In genomic region chr18:13265901-13266207, GRCh38 we compare ENCODE assay signal across 14 cellular contexts. TPM values are rescaled to one million over a fixed set of nuclear protein-coding genes. Genes with fewer than 3 reads are reported as not detected.
DNase-seq lines count a peak whose midpoint lies in the region; ATAC-seq and TF ChIP-seq lines count a peak whose summit lies in the region.
"Had no signal": no experiment of that assay in that cellular context is flagged by ENCODE, and none has a peak within 500 bp of the region (broad histone marks: within the 10 kb centered on the region; RNA-seq: fewer than 3 reads in every experiment).

No MANE protein-coding gene starts in this region.

- H4K8ac ChIP-seq in trophoblast cell (ENCODE audit: low read depth, low read length), result no peak overlapping the region

- peak overlapping the region; percentile 90 for H3K27ac Mint-ChIP-seq in activated CD4-positive, alpha-beta T cell treated with anti-CD3 and anti-CD28 coated beads, Interleukin-2, amount 10 ng/mL, durations not matched to agents 24 days and 14 days
- H3K27ac Mint-ChIP-seq in T-helper 2 cell treated with Interferon-gamma antibody and Interleukin-4, amounts not matched to agents 5 μg/mL and 100 μg/mL, for 36 hours, result peak overlapping the region; percentile 75

- no peaks in the 10 kb centered on the region for H3K79me1 ChIP-seq in trophoblast cell (ENCODE audit: low read length)

- H3K9ac ChIP-seq in smooth muscle cell (ENCODE audit: low read depth) (no peak overlapping the region), trophoblast cell (ENCODE audit: low read length) (no peak overlapping the region)

- no peak overlapping the region for H2BK120ac ChIP-seq in trophoblast cell (ENCODE audit: insufficient read depth, low read length, poor library complexity)

- no peak overlapping the region for H2AK5ac ChIP-seq in trophoblast cell (ENCODE audit: low read length)

- peak overlapping the region; percentile 76 for H3K4me3 Mint-ChIP-seq in activated CD4-positive, alpha-beta T cell treated with anti-CD3 and anti-CD28 coated beads, Interleukin-2, amount 10 ng/mL, durations not matched to agents 24 days and 14 days
- peak overlapping the region; percentile 65 for H3K4me3 Mint-ChIP-seq in T-helper 2 cell treated with Interferon-gamma antibody and Interleukin-4, amounts not matched to agents 5 μg/mL and 100 μg/mL, for 36 hours

- 63% methylated on average over 9 of the region's 9 CpGs for WGBS in smooth muscle cell (ENCODE audit: low lambda C conversion rate)
- no CpG with 5 or more reads among the region's 9 CpGs for WGBS in trophoblast cell (ENCODE audit: extremely low coverage, insufficient coverage, insufficient read length)

- H3K4me1 Mint-ChIP-seq in activated CD4-positive, alpha-beta T cell treated with anti-CD3 and anti-CD28 coated beads, Interleukin-2, amount 10 ng/mL, durations not matched to agents 24 days and 14 days, result peaks cover 64% of the 10 kb centered on the region
- peaks cover 59% of the 10 kb centered on the region for H3K4me1 Mint-ChIP-seq in T-helper 2 cell treated with Interferon-gamma antibody and Interleukin-4, amounts not matched to agents 5 μg/mL and 100 μg/mL, for 36 hours (ENCODE audit: low read depth)

- no peak overlapping the region for H3K4ac ChIP-seq in trophoblast cell (ENCODE audit: low read depth, low read length)

- no peak overlapping the region for H3K14ac ChIP-seq in trophoblast cell (ENCODE audit: low read length)

- ATAC-seq in HG03439 (IDR thresholded peaks at IDR 0.05; ENCODE audit: unreplicated experiment), result no peak
- no peak for ATAC-seq in GM21717 (IDR thresholded peaks at IDR 0.05; ENCODE audit: unreplicated experiment)
- ATAC-seq: A549 had no signal

- peaks cover 28% of the 10 kb centered on the region for H3F3A ChIP-seq in smooth muscle cell (ENCODE audit: low read depth)

- no peak overlapping the region for H4K91ac ChIP-seq in trophoblast cell (ENCODE audit: low read depth, low read length)

- H3K27ac ChIP-seq in effector memory CD4-positive, alpha-beta T cell (ENCODE audit: insufficient read depth, low read length, poor library complexity, severe bottlenecking), result peak overlapping the region; percentile 64
- H3K27ac ChIP-seq in smooth muscle cell (ENCODE audit: low read depth), result peak overlapping the region; percentile 96
- H3K27ac ChIP-seq in trophoblast cell (ENCODE audit: low read depth, low read length), result no peak overlapping the region
- H3K27ac ChIP-seq: A549, epithelial cell of prostate, PC-9 had no signal

- no peak overlapping the region for H2BK5ac ChIP-seq in trophoblast cell (ENCODE audit: low read depth, low read length, poor library complexity)

- H3K4me2 ChIP-seq in smooth muscle cell, result peak overlapping the region; percentile 33
- H3K4me2 ChIP-seq in trophoblast cell (ENCODE audit: low read length), result no peak overlapping the region
- H3K4me2 ChIP-seq: A549, PC-9 had no signal

- H3K36me3 Mint-ChIP-seq in activated CD4-positive, alpha-beta T cell treated with anti-CD3 and anti-CD28 coated beads, Interleukin-2, amount 10 ng/mL, durations not matched to agents 24 days and 14 days (ENCODE audit: low read depth), result peaks cover 2% of the 10 kb centered on the region
- no peaks in the 10 kb centered on the region for H3K36me3 Mint-ChIP-seq in T-helper 2 cell treated with Interferon-gamma antibody and Interleukin-4, amounts not matched to agents 5 μg/mL and 100 μg/mL, for 36 hours (ENCODE audit: low read depth)

- H3K9me3 Mint-ChIP-seq in activated CD4-positive, alpha-beta T cell treated with anti-CD3 and anti-CD28 coated beads, Interleukin-2, amount 10 ng/mL, durations not matched to agents 24 days and 14 days, result no peaks in the 10 kb centered on the region
- no peaks in the 10 kb centered on the region for H3K9me3 Mint-ChIP-seq in T-helper 2 cell treated with Interferon-gamma antibody and Interleukin-4, amounts not matched to agents 5 μg/mL and 100 μg/mL, for 36 hours

- H4K20me1 ChIP-seq in smooth muscle cell (ENCODE audit: low read depth), result peaks cover 70% of the 10 kb centered on the region

- peak overlapping the region; percentile 57 for H3K4me3 ChIP-seq in effector memory CD4-positive, alpha-beta T cell (ENCODE audit: insufficient read depth, low read depth, low read length, poor library complexity, severe bottlenecking)
- H3K4me3 ChIP-seq in smooth muscle cell, result no peak overlapping the region
- no peak overlapping the region for H3K4me3 ChIP-seq in trophoblast cell (ENCODE audit: low read depth, low read length)
- H3K4me3 ChIP-seq: A549, PC-9 had no signal

- H2AFZ ChIP-seq in smooth muscle cell (ENCODE audit: low read depth), result no peak overlapping the region
- no peak overlapping the region for H2AFZ ChIP-seq in trophoblast cell (ENCODE audit: insufficient read depth, low read length, poor library complexity)
- H2AFZ ChIP-seq: PC-9 had no signal

- no peaks in the 10 kb centered on the region for H3K9me3 ChIP-seq in effector memory CD4-positive, alpha-beta T cell (ENCODE audit: control insufficient read depth, low read length)
- H3K9me3 ChIP-seq in smooth muscle cell (replicated peaks; ENCODE audit: low read depth) (no peaks in the 10 kb centered on the region), trophoblast cell (ENCODE audit: insufficient read depth, low read depth, low read length) (no peaks in the 10 kb centered on the region)
- H3K9me3 ChIP-seq: A549 had no signal

- DNase-seq in activated CD4-positive, alpha-beta T cell treated with anti-CD3 and anti-CD28 coated beads, Interleukin-2, amount 10 ng/mL, durations not matched to agents 24 days and 14 days, result no peak
- no peak for DNase-seq in activated CD4-positive, alpha-beta T cell treated with anti-CD3 and anti-CD28 coated beads, Interleukin-2, amount 50 U/mL, for 1 hour
- no peak for DNase-seq in T-helper 2 cell treated with Interferon-gamma antibody and Interleukin-4, amounts not matched to agents 5 μg/mL and 100 μg/mL, for 36 hours (ENCODE audit: low spot score)
- no peak for DNase-seq in effector memory CD4-positive, alpha-beta T cell
- DNase-seq in smooth muscle cell (lab: John Stamatoyannopoulos, UW; ENCODE audit: unreplicated experiment) (no peak), trophoblast cell (no peak)
- DNase-seq: activated gamma-delta T cell treated with Interleukin-2 at 50 U/mL for 16 hours, NCI-H2029, NCI-H524 had no signal

- no peak overlapping the region for H2BK12ac ChIP-seq in trophoblast cell (ENCODE audit: low read length)

- H4K12ac ChIP-seq in trophoblast cell (ENCODE audit: low read depth, low read length), result no peak overlapping the region

- H3K23ac ChIP-seq in trophoblast cell (ENCODE audit: low read length), result no peak overlapping the region

- H3K79me2 ChIP-seq in smooth muscle cell (ENCODE audit: low read depth), result peaks cover 64% of the 10 kb centered on the region
- no peaks in the 10 kb centered on the region for H3K79me2 ChIP-seq in trophoblast cell (ENCODE audit: control insufficient read depth, insufficient read depth, low read length, poor library complexity)

- intact Hi-C loops in activated CD4-positive, alpha-beta T cell treated with anti-CD3 and anti-CD28 coated beads, Interleukin-2, amount 10 ng/mL, durations not matched to agents 24 days and 14 days (cut with micrococcal nuclease), result loop anchor here (1.0 to 5.0 kb wide), 10 partner anchors 25 to 351 kb away; no protein-coding TSS in a partner anchor

- H3K27me3 ChIP-seq in effector memory CD4-positive, alpha-beta T cell (replicated peaks; ENCODE audit: control insufficient read depth, insufficient read depth, low read length, poor library complexity, severe bottlenecking), result no peaks in the 10 kb centered on the region
- H3K27me3 ChIP-seq in smooth muscle cell (ENCODE audit: low read depth) (no peaks in the 10 kb centered on the region), trophoblast cell (ENCODE audit: insufficient read depth, low read length) (no peaks in the 10 kb centered on the region)

- no peak overlapping the region for H3K18ac ChIP-seq in trophoblast cell (ENCODE audit: low read length)

- no peaks in the 10 kb centered on the region for H3K27me3 Mint-ChIP-seq in activated CD4-positive, alpha-beta T cell treated with anti-CD3 and anti-CD28 coated beads, Interleukin-2, amount 10 ng/mL, durations not matched to agents 24 days and 14 days
- H3K27me3 Mint-ChIP-seq in T-helper 2 cell treated with Interferon-gamma antibody and Interleukin-4, amounts not matched to agents 5 μg/mL and 100 μg/mL, for 36 hours (ENCODE audit: low read depth), result no peaks in the 10 kb centered on the region

- peaks cover 24% of the 10 kb centered on the region for H3K4me1 ChIP-seq in effector memory CD4-positive, alpha-beta T cell (ENCODE audit: control insufficient read depth, insufficient read depth, low read length, poor library complexity, severe bottlenecking)
- H3K4me1 ChIP-seq in smooth muscle cell (ENCODE audit: low read depth) (peaks cover 32% of the 10 kb centered on the region), trophoblast cell (ENCODE audit: control insufficient read depth in 1 of 2, insufficient read depth in 2 of 2, low read length in 2 of 2) (peaks cover 17 to 20% of the 10 kb centered on the region in 2 experiments)
- H3K4me1 ChIP-seq: A549 had no signal

- no peaks in the 10 kb centered on the region for H3K36me3 ChIP-seq in effector memory CD4-positive, alpha-beta T cell (ENCODE audit: control insufficient read depth, insufficient read depth, low read length)
- no peaks in the 10 kb centered on the region for H3K36me3 ChIP-seq in smooth muscle cell (ENCODE audit: low read depth)
- no peaks in the 10 kb centered on the region for H3K36me3 ChIP-seq in trophoblast cell (ENCODE audit: control insufficient read depth in 1 of 2, insufficient read depth in 2 of 2, low read length in 2 of 2)

- no peak for TF ChIP-seq CTCF in smooth muscle cell (IDR thresholded peaks at IDR 0.05; ENCODE audit: borderline replicate concordance, insufficient read depth, poor library complexity, severe bottlenecking)

RNA-seq across cellular contexts. Expression of gene LDLRAD4, which starts 47.3 kb away (rescaled TPM):
- total RNA-seq in activated CD4-positive, alpha-beta T cell treated with anti-CD3 and anti-CD28 coated beads, Interleukin-2, amount 10 ng/mL, durations not matched to agents 24 days and 14 days, result 35.6 and 36.5 TPM in 2 replicates
- 36.2 and 41.1 TPM in 2 replicates for total RNA-seq in smooth muscle cell
- 40.9 and 48.3 TPM in 2 replicates for polyA plus RNA-seq in smooth muscle cell
- polyA plus RNA-seq in trophoblast cell (2013), result 6.9 and 7.5 TPM in 2 replicates
